37 cellular contexts compared by ENCODE assay signal in genomic region chr4:61889117-61889516, GRCh38.
DNase-seq lines count a peak whose midpoint lies in the region; ATAC-seq, FAIRE-seq and TF ChIP-seq lines count a peak whose summit lies in the region.
"Had no signal": no experiment of that assay in that cellular context is flagged by ENCODE, and none has a peak within 500 bp of the region (broad histone marks: within the 10 kb centered on the region; RNA-seq: fewer than 3 reads in every experiment).

No MANE protein-coding gene starts in this region.

- H3K56ac ChIP-seq in H1 (replicated peaks; ENCODE audit: insufficient read length, low read depth, low read length), result no peak overlapping the region

- no peak overlapping the region for H2BK12ac ChIP-seq in H1 (ENCODE audit: low read depth, low read length)

- H4K5ac ChIP-seq in H1 (ENCODE audit: insufficient read length, low read depth, low read length), result no peak overlapping the region

- H3K79me1 ChIP-seq in H1 (ENCODE audit: low read depth, low read length), result no peaks in the 10 kb centered on the region

- no peak for FAIRE-seq in H1 (lab: Jason Lieb, UNC)
- FAIRE-seq: A204.1, A549, D721Med had no signal

- peaks cover 0 to 6% (median 1%) of the 10 kb centered on the region in 4 experiments; a peak in 2 of 7 replicates for H3K4me1 ChIP-seq in H1 (replicated peaks in 1 of 4; ENCODE audit: control insufficient read depth in 3 of 4, insufficient read depth in 4 of 4, low read length in 3 of 4)
- H3K4me1 ChIP-seq in thyroid gland, result no peaks in the 10 kb centered on the region
- H3K4me1 ChIP-seq: A549; BE2C; BLaER1; BLaER1 treated with 17β-estradiol and CSF1 and Interleukin-3, amounts not matched to agents 10 nM and 100 nM; Caco-2 had no signal

- no peak overlapping the region for H3K27ac ChIP-seq in H1 (ENCODE audit: low read depth, low read length)
- H3K27ac ChIP-seq in thyroid gland, result no peak overlapping the region
- H3K27ac ChIP-seq: 22Rv1; A549; BLaER1; BLaER1 treated with 17β-estradiol and CSF1 and Interleukin-3, amounts not matched to agents 10 nM and 100 nM; C4-2B had no signal

- no peak overlapping the region for H3K4me3 Mint-ChIP-seq in WTC11
- no peak overlapping the region for H3K4me3 Mint-ChIP-seq in mesothelial cell of epicardium
- H3K4me3 Mint-ChIP-seq: B cell; CD14-positive monocyte; CD4-positive, alpha-beta memory T cell; CD4-positive, alpha-beta T cell; CD4-positive, CD25-positive, alpha-beta regulatory T cell; CD8-positive, alpha-beta memory T cell; CD8-positive, alpha-beta T cell had no signal

- 89% methylated on average over 1 of the region's 1 CpG; no CpG with 5 or more reads in 1 of the 2 experiments for WGBS in H1 (ENCODE audit: extremely low coverage in 1 of 2, insufficient coverage in 1 of 2, insufficient read length in 1 of 2, insufficient replicate concordance in 2 of 2, low coverage in 1 of 2, low lambda C conversion rate in 2 of 2, missing lambda C conversion rate in 1 of 2), 2 experiments
- WGBS in thyroid gland, 2 donors, result 90 to 93% methylated on average over 1 of the region's 1 CpG

- H3K27me3 Mint-ChIP-seq in WTC11 (ENCODE audit: low read depth) (no peaks in the 10 kb centered on the region), mesothelial cell of epicardium (ENCODE audit: low read depth) (no peaks in the 10 kb centered on the region)
- H3K27me3 Mint-ChIP-seq: B cell; CD4-positive, alpha-beta memory T cell; CD4-positive, alpha-beta T cell; CD4-positive, CD25-positive, alpha-beta regulatory T cell; CD8-positive, alpha-beta memory T cell had no signal

- ATAC-seq in WTC11, result no peak
- ATAC-seq: A549; CD8-positive, alpha-beta T cell had no signal

- POLR2A ChIA-PET in WTC11 (lab: Charles Lee), result no interaction called here
- POLR2A ChIA-PET in H1 (lab: Charles Lee; ENCODE audit: partially characterized antibody), result no interaction called here

- H3K9ac ChIP-seq in H1 (replicated peaks in 1 of 4; ENCODE audit: extremely low read depth in 1 of 4, low read depth in 3 of 4, low read length in 3 of 4), result no peak overlapping the region
- H3K9ac ChIP-seq: BLaER1; BLaER1 treated with 17β-estradiol and CSF1 and Interleukin-3, amounts not matched to agents 10 nM and 100 nM had no signal

- TF ChIP-seq RAD21 in H1 (IDR thresholded peaks at IDR 0.05 in 1 of 2, conservative IDR thresholded peaks at IDR 0.05 in 1 of 2; ENCODE audit: low read depth in 2 of 2, low read length in 2 of 2), result no peak

- no peak overlapping the region for H3K4ac ChIP-seq in H1 (replicated peaks; ENCODE audit: insufficient read length, low read depth, low read length)

- H4K91ac ChIP-seq in H1 (replicated peaks; ENCODE audit: insufficient read length, low read length), result no peak overlapping the region

- H2BK120ac ChIP-seq in H1 (replicated peaks; ENCODE audit: low read depth, low read length), result no peak overlapping the region

- CTCF ChIA-PET in WTC11 (lab: Charles Lee), result no interaction called here
- CTCF ChIA-PET in H1 (lab: Charles Lee; ENCODE audit: partially characterized antibody), result no interaction called here

- H3K4me1 Mint-ChIP-seq in WTC11 (peaks cover 23% of the 10 kb centered on the region), mesothelial cell of epicardium (no peaks in the 10 kb centered on the region)
- H3K4me1 Mint-ChIP-seq: B cell; CD14-positive monocyte; CD4-positive, alpha-beta memory T cell; CD4-positive, CD25-positive, alpha-beta regulatory T cell; CD8-positive, alpha-beta memory T cell had no signal

- intact Hi-C loops in thyroid gland (cut with DNase I), result no loop called here

- H3K23me2 ChIP-seq in H1 (ENCODE audit: low read depth, low read length), result no peaks in the 10 kb centered on the region

- H3K36me3 ChIP-seq in H1 (ENCODE audit: control insufficient read depth in 2 of 4, insufficient read depth in 4 of 4, low read length in 3 of 4), result no peaks in the 10 kb centered on the region
- no peaks in the 10 kb centered on the region for H3K36me3 ChIP-seq in thyroid gland
- H3K36me3 ChIP-seq: BE2C; BLaER1; BLaER1 treated with 17β-estradiol and CSF1 and Interleukin-3, amounts not matched to agents 10 nM and 100 nM had no signal

- DNase-seq in COLO829 (ENCODE audit: low spot score) (peak; percentile 19), WTC11 (ENCODE audit: low spot score) (no peak), H1 (ENCODE audit: low read depth in 1 of 2, low spot score in 2 of 2) (no peak), foreskin melanocyte (peak; percentile 36), thyroid gland (no peak), mesothelial cell of epicardium (ENCODE audit: low spot score in 2 of 2, unreplicated experiment in 2 of 2) (no peak), HuH-7.5 (ENCODE audit: low spot score) (no peak)
- no peak for DNase-seq in activated naive CD4-positive, alpha-beta T cell (lab: John Stamatoyannopoulos, UW)
- DNase-seq: 8988T; ACHN; AML-193; BE2C; C1 segment of cervical spinal cord; Caco-2; Calu3; CD4-positive, alpha-beta memory T cell; CD4-positive, alpha-beta T cell; CD4-positive, CD25-positive, alpha-beta regulatory T cell; CD8-positive, alpha-beta memory T cell; CD8-positive, alpha-beta T cell; COR-L47; DMS 273 treated with DMSO at 0.1 percent for 48 hours; DMS153; DMS53; DMS79; DMS79 treated with DMSO at 0.1 percent for 48 hours; DND-41; EL had no signal

- TF ChIP-seq EP300 in H1 (IDR thresholded peaks at IDR 0.05; ENCODE audit: borderline replicate concordance in 1 of 2, low read depth in 2 of 2, low read length in 2 of 2), result no peak

- H3K9me3 Mint-ChIP-seq in WTC11, result 0 out of 2 replicates have a peak, but pooled peaks cover 4% of the 10 kb centered on the region
- H3K9me3 Mint-ChIP-seq in mesothelial cell of epicardium, result no peaks in the 10 kb centered on the region

- H2BK5ac ChIP-seq in H1 (ENCODE audit: low read depth, low read length), result no peak overlapping the region

- no peak overlapping the region for H2BK15ac ChIP-seq in H1 (ENCODE audit: low read length)

- H3K79me2 ChIP-seq in H1 (ENCODE audit: control insufficient read depth in 1 of 2, insufficient read depth in 2 of 2, low read length in 2 of 2), result no peaks in the 10 kb centered on the region

- no peak overlapping the region for H3K27ac Mint-ChIP-seq in WTC11
- no peak overlapping the region for H3K27ac Mint-ChIP-seq in mesothelial cell of epicardium
- H3K27ac Mint-ChIP-seq: B cell; CD14-positive monocyte; CD4-positive, alpha-beta memory T cell; CD4-positive, alpha-beta T cell; CD4-positive, CD25-positive, alpha-beta regulatory T cell; CD8-positive, alpha-beta memory T cell; CD8-positive, alpha-beta T cell had no signal

- no peak overlapping the region for H2BK20ac ChIP-seq in H1 (ENCODE audit: low read length)

- TF ChIP-seq POLR2A in H1 (IDR thresholded peaks at IDR 0.05; ENCODE audit: control extremely low read depth in 1 of 2, low read depth in 2 of 2, low read length in 2 of 2), result no peak
- TF ChIP-seq POLR2A in thyroid gland (IDR thresholded peaks at IDR 0.05), result no peak

- H3K23ac ChIP-seq in H1 (ENCODE audit: insufficient read length), result no peak overlapping the region

- H3K14ac ChIP-seq in H1 (ENCODE audit: insufficient read length), result no peak overlapping the region

- no peak overlapping the region for H3K4me2 ChIP-seq in H1 (ENCODE audit: insufficient read depth in 1 of 2, low read depth in 2 of 2, low read length in 2 of 2)
- H3K4me2 ChIP-seq: A549; BLaER1; BLaER1 treated with 17β-estradiol and CSF1 and Interleukin-3, amounts not matched to agents 10 nM and 100 nM had no signal

- H3K27me3 ChIP-seq in H1 (replicated peaks in 1 of 4; ENCODE audit: control insufficient read depth in 3 of 4, extremely low read depth in 1 of 4, insufficient read depth in 3 of 4, low read length in 3 of 4) (no peaks in the 10 kb centered on the region), thyroid gland (no peaks in the 10 kb centered on the region)
- H3K27me3 ChIP-seq: BE2C; BLaER1; BLaER1 treated with 17β-estradiol and CSF1 and Interleukin-3, amounts not matched to agents 10 nM and 100 nM had no signal

- H3K18ac ChIP-seq in H1 (ENCODE audit: extremely low read depth, low read length), result no peak overlapping the region

- H2AK5ac ChIP-seq in H1 (ENCODE audit: low read depth, low read length), result no peak overlapping the region

- H2AFZ ChIP-seq in H1 (ENCODE audit: low read length), result no peak overlapping the region

- TF ChIP-seq CTCF in WTC11 (IDR thresholded peaks at IDR 0.05) (no peak), H1 (IDR thresholded peaks at IDR 0.05; ENCODE audit: control extremely low read depth in 1 of 3, insufficient read depth in 1 of 3, low read depth in 1 of 3, low read length in 3 of 3) (no peak), thyroid gland (IDR thresholded peaks at IDR 0.05) (no peak), mesothelial cell of epicardium (IDR thresholded peaks at IDR 0.05; ENCODE audit: unreplicated experiment) (no peak)

- H4K20me1 ChIP-seq in H1 (replicated peaks in 1 of 2; ENCODE audit: control insufficient read depth in 1 of 2, insufficient read depth in 2 of 2, low read length in 2 of 2), result no peaks in the 10 kb centered on the region
- H4K20me1 ChIP-seq: BLaER1; BLaER1 treated with 17β-estradiol and CSF1 and Interleukin-3, amounts not matched to agents 10 nM and 100 nM had no signal

- H3K4me3 ChIP-seq in H1 (ENCODE audit: extremely low read depth in 1 of 4, insufficient read depth in 2 of 4, low read depth in 3 of 4, low read length in 4 of 4) (no peak overlapping the region), thyroid gland (replicated peaks in 1 of 3) (no peak overlapping the region)
- H3K4me3 ChIP-seq: A549; BLaER1; BLaER1 treated with 17β-estradiol and CSF1 and Interleukin-3, amounts not matched to agents 10 nM and 100 nM had no signal

- H3K9me3 ChIP-seq in H1 (ENCODE audit: insufficient read depth in 2 of 2, low read depth in 1 of 2, low read length in 1 of 2) (no peaks in the 10 kb centered on the region), thyroid gland (no peaks in the 10 kb centered on the region)
- H3K9me3 ChIP-seq: A549; BE2C; BLaER1; BLaER1 treated with 17β-estradiol and CSF1 and Interleukin-3, amounts not matched to agents 10 nM and 100 nM; Caco-2 had no signal

- H3K36me3 Mint-ChIP-seq in WTC11, result no peaks in the 10 kb centered on the region
- peaks cover 5% of the 10 kb centered on the region for H3K36me3 Mint-ChIP-seq in mesothelial cell of epicardium
- H3K36me3 Mint-ChIP-seq: CD14-positive monocyte; CD4-positive, alpha-beta memory T cell; CD4-positive, CD25-positive, alpha-beta regulatory T cell; CD8-positive, alpha-beta memory T cell; CD8-positive, alpha-beta T cell had no signal

- no peak overlapping the region for H4K8ac ChIP-seq in H1 (ENCODE audit: extremely low read depth, insufficient read depth, low read length)

TF ChIP-seq in WTC11, 78 proteins besides CTCF, POLR2A, EP300 and RAD21:
- TF ChIP-seq GTF2I (CRISPR knock-in tag; conservative IDR thresholded peaks at IDR 0.05) (0 out of 2 replicates have a peak, but pooled peaks have one; percentile 31), RELA (CRISPR knock-in tag; IDR thresholded peaks at IDR 0.05; ENCODE audit: borderline replicate concordance) (no peak)
TF ChIP-seq in WTC11: peak in this region for 1.

TF ChIP-seq in H1, 55 proteins besides CTCF, POLR2A, EP300 and RAD21 (continues in another document):
- TF ChIP-seq RFX5 (IDR thresholded peaks at IDR 0.05; ENCODE audit: borderline replicate concordance, low read depth, low read length) (no peak), RBBP5 (IDR thresholded peaks at IDR 0.05; ENCODE audit: borderline replicate concordance, low read depth, low read length) (no peak), EGR1 (IDR thresholded peaks at IDR 0.05; ENCODE audit: borderline replicate concordance, low read depth, low read length) (no peak), CREB1 (IDR thresholded peaks at IDR 0.05) (no peak)

Comparison
In these comparisons a context has a peak if more than half of its experiments do, and no peak if none do; other contexts are left out.
1. DNase-seq: peak in COLO829 (single experiment) and foreskin melanocyte (single experiment); none in WTC11 (single experiment), H1 (0 of 2), thyroid gland (0 of 2), mesothelial cell of epicardium (0 of 2), HuH-7.5 (single experiment) and activated naive CD4-positive, alpha-beta T cell (0 of 4).